ENCODE assay signal across 22 cellular contexts in genomic region chr1:41009466-41009865, GRCh38.
"Had no signal": no experiment of that assay in that cellular context is flagged by ENCODE, and none has a peak within 500 bp of the region (broad histone marks: within the 10 kb centered on the region; RNA-seq: fewer than 3 reads in every experiment).

No MANE protein-coding gene starts in this region.

- DNase-seq: activated CD4-positive, alpha-beta memory T cell treated with anti-CD3 and anti-CD28 coated beads for 36 hours; activated CD4-positive, alpha-beta T cell treated with anti-CD3 and anti-CD28 coated beads for 1 hour; activated naive CD4-positive, alpha-beta T cell; anterior cingulate cortex; erythroblast; islet precursor cell; mesendoderm; occipital lobe; right lobe of liver; stimulated activated CD4-positive, alpha-beta T cell treated with anti-CD3 and anti-CD28 coated beads, Interleukin-4, amount 100 ng/mL, for 4 hours; stimulated activated CD8-positive, alpha-beta memory T cell treated with anti-CD3 and anti-CD28 coated beads, Interleukin-4, amount 100 ng/mL, for 48 hours; stimulated activated naive CD4-positive, alpha-beta T cell treated with Interleukin-2 at 50 U/mL for 16 hours; substantia nigra; SW 1271; transverse colon had no signal

- ATAC-seq: gastroesophageal sphincter, right lobe of liver had no signal

- H3K27me3 Mint-ChIP-seq: activated CD4-positive, alpha-beta memory T cell treated with anti-CD3 and anti-CD28 coated beads for 36 hours had no signal

- H3K36me3 ChIP-seq: prostate gland had no signal

- H3K4me2 ChIP-seq: smooth muscle cell had no signal

- H3K4me1 ChIP-seq: gastroesophageal sphincter, prostate gland, right lobe of liver, transverse colon had no signal

- H3K4me3 Mint-ChIP-seq: activated CD4-positive, alpha-beta memory T cell treated with anti-CD3 and anti-CD28 coated beads for 36 hours; activated T-helper 1 cell treated with anti-CD3 and anti-CD28 coated beads, Interleukin-12 subunit alpha, Interleukin-12 subunit beta, Interleukin-2, Interleukin-4 antibody, amounts not matched to agents 30 ng/mL and 10 ng/mL and 1 ng/mL, durations not matched to agents 14 hours and 24 hours and 36 hours; nephron; T-helper 2 cell treated with Interferon-gamma antibody and Interleukin-4, amounts not matched to agents 5 μg/mL and 100 μg/mL, for 36 hours had no signal

- H3K27ac ChIP-seq: cardiac muscle cell, gastroesophageal sphincter, prostate gland, right lobe of liver, transverse colon had no signal

- H3K27me3 ChIP-seq: cardiac muscle cell, gastroesophageal sphincter, right lobe of liver, transverse colon had no signal

- H3K4me3 ChIP-seq: cardiac muscle cell, gastroesophageal sphincter, prostate gland, right lobe of liver, smooth muscle cell, transverse colon had no signal

- H3K27ac Mint-ChIP-seq: activated CD4-positive, alpha-beta memory T cell treated with anti-CD3 and anti-CD28 coated beads for 36 hours; activated T-helper 1 cell treated with anti-CD3 and anti-CD28 coated beads, Interleukin-12 subunit alpha, Interleukin-12 subunit beta, Interleukin-2, Interleukin-4 antibody, amounts not matched to agents 30 ng/mL and 10 ng/mL and 1 ng/mL, durations not matched to agents 14 hours and 24 hours and 36 hours; nephron had no signal

- H3K4me1 Mint-ChIP-seq: nephron had no signal

- H3K9me3 Mint-ChIP-seq: activated CD4-positive, alpha-beta memory T cell treated with anti-CD3 and anti-CD28 coated beads for 36 hours; activated T-helper 1 cell treated with anti-CD3 and anti-CD28 coated beads, Interleukin-12 subunit alpha, Interleukin-12 subunit beta, Interleukin-2, Interleukin-4 antibody, amounts not matched to agents 30 ng/mL and 10 ng/mL and 1 ng/mL, durations not matched to agents 14 hours and 24 hours and 36 hours; nephron; T-helper 2 cell treated with Interferon-gamma antibody and Interleukin-4, amounts not matched to agents 5 μg/mL and 100 μg/mL, for 36 hours had no signal

- H3K9me3 ChIP-seq: gastroesophageal sphincter, prostate gland, right lobe of liver, transverse colon had no signal
